In genomic region chr5:78648359-78649219, GRCh38 we compare ENCODE assay signal across 8 cellular contexts. TPM values are rescaled to one million over a fixed set of nuclear protein-coding genes. Genes with fewer than 3 reads are reported as not detected.
DNase-seq lines count a peak whose midpoint lies in the region; ATAC-seq, FAIRE-seq and TF ChIP-seq lines count a peak whose summit lies in the region.

A gene with protein sequence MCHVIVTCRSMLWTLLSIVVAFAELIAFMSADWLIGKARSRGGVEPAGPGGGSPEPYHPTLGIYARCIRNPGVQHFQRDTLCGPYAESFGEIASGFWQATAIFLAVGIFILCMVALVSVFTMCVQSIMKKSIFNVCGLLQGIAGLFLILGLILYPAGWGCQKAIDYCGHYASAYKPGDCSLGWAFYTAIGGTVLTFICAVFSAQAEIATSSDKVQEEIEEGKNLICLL (minus strand): TSS chr5:78648772. CDS start chr5:78510213, 138,559 bp downstream.

- no peaks in the 10 kb centered on the region; the same call in 1 of the 2 replicates for H3K36me3 ChIP-seq in H7 (replicated peaks; ENCODE audit: control insufficient read depth, insufficient read depth, low read length)
- no peaks in the 10 kb centered on the region for H3K36me3 ChIP-seq in MM.1S (replicated peaks; ENCODE audit: insufficient read depth, low read length)
- H3K36me3 ChIP-seq in endothelial cell of umbilical vein (ENCODE audit: control insufficient read depth in 2 of 2, extremely low read depth in 1 of 2, insufficient read depth in 2 of 2, low read length in 2 of 2), result no peaks in the 10 kb centered on the region
- peaks cover 0 to 12% of the 10 kb centered on the region in 2 experiments for H3K36me3 ChIP-seq in mesenchymal stem cell (ENCODE audit: control insufficient read depth in 1 of 2, insufficient read depth in 2 of 2, low read depth in 1 of 2, low read length in 2 of 2)

- H2BK120ac ChIP-seq in mesenchymal stem cell (ENCODE audit: low read depth, low read length), result peak within 1 kb of the TSS; percentile 97

- H3K79me1 ChIP-seq in mesenchymal stem cell (replicated peaks; ENCODE audit: low read length, poor library complexity, severe bottlenecking), result peaks cover 14% of the 10 kb centered on the region

- H3K4me3 ChIP-seq in H7 (ENCODE audit: insufficient read depth, low read depth, low read length) (peak within 1 kb of the TSS; percentile 82), MM.1S (ENCODE audit: low read length) (peak within 1 kb of the TSS; percentile 81), endothelial cell of umbilical vein (replicated peaks in 1 of 3; ENCODE audit: insufficient read depth in 1 of 3, low read depth in 1 of 3, low read length in 3 of 3) (peak within 1 kb of the TSS; percentile 38 to 78 (median 62)), mesenchymal stem cell (ENCODE audit: insufficient read depth in 1 of 2, low read depth in 1 of 2, low read length in 2 of 2) (peak within 1 kb of the TSS; percentile 72 to 85)

- no peak within 1 kb of the TSS for H3K27ac Mint-ChIP-seq in activated CD4-positive, alpha-beta T cell treated with anti-CD3 and anti-CD28 coated beads, Interleukin-2, amount 10 ng/mL, durations not matched to agents 7 days and 5 days

- dilution Hi-C loops in endothelial cell of umbilical vein (cut with MboI; ENCODE audit: extremely low pct_ligation_motif_present, low sequenced_read_pairs), result no loop called here

- H2BK15ac ChIP-seq in mesenchymal stem cell (ENCODE audit: low read depth, poor library complexity, severe bottlenecking), result peak within 1 kb of the TSS; percentile 98

- H3K4me2 ChIP-seq in MM.1S (ENCODE audit: low read depth, low read length) (peak within 1 kb of the TSS; percentile 90), endothelial cell of umbilical vein (ENCODE audit: insufficient read depth, low read length) (peak within 1 kb of the TSS; percentile 85), mesenchymal stem cell (ENCODE audit: low read length, poor library complexity, severe bottlenecking) (peak within 1 kb of the TSS; percentile 98)

- ATAC-seq in stimulated activated naive CD8-positive, alpha-beta T cell treated with anti-CD3 and anti-CD28 coated beads, Interleukin-15, Interleukin-2, amounts not matched to agents 100 U/mL and 50 U/mL, for 24 hours, result peak; percentile 53

- no peaks in the 10 kb centered on the region for H3K36me3 Mint-ChIP-seq in activated CD4-positive, alpha-beta T cell treated with anti-CD3 and anti-CD28 coated beads, Interleukin-2, amount 10 ng/mL, durations not matched to agents 7 days and 5 days (ENCODE audit: low read depth)

- peaks cover 13% of the 10 kb centered on the region; the same call in 1 of the 2 replicates for H3F3A ChIP-seq in MM.1S (ENCODE audit: insufficient read depth, low read length)

- peak within 1 kb of the TSS in 1 of 2 experiments; percentile 46 for H3K23ac ChIP-seq in mesenchymal stem cell (ENCODE audit: low read length in 2 of 2)

- H3K9me1 ChIP-seq in endothelial cell of umbilical vein (replicated peaks; ENCODE audit: control insufficient read depth, extremely low read depth, insufficient read depth, low read length), result no peaks in the 10 kb centered on the region

- H3K4me1 Mint-ChIP-seq in activated CD4-positive, alpha-beta T cell treated with anti-CD3 and anti-CD28 coated beads, Interleukin-2, amount 10 ng/mL, durations not matched to agents 7 days and 5 days, result peaks cover 11% of the 10 kb centered on the region

- peaks cover 12% of the 10 kb centered on the region; the same call in 1 of the 2 replicates for H3K4me1 ChIP-seq in MM.1S (ENCODE audit: low read length)
- H3K4me1 ChIP-seq in endothelial cell of umbilical vein (ENCODE audit: control insufficient read depth, extremely low read depth, insufficient read depth, low read length), result peaks cover 19% of the 10 kb centered on the region
- peaks cover 10% of the 10 kb centered on the region for H3K4me1 ChIP-seq in mesenchymal stem cell (ENCODE audit: control insufficient read depth, insufficient read depth, low read depth, low read length)

- H3K14ac ChIP-seq in mesenchymal stem cell (ENCODE audit: low read length in 2 of 2), result peak within 1 kb of the TSS in 1 of 2 experiments; percentile 74

- H3K79me2 ChIP-seq in MM.1S (ENCODE audit: low read length) (no peaks in the 10 kb centered on the region), endothelial cell of umbilical vein (ENCODE audit: control insufficient read depth, insufficient read depth, low read length) (peaks cover 32% of the 10 kb centered on the region)

- POLR2A ChIA-PET in activated CD4-positive, alpha-beta T cell treated with anti-CD3 and anti-CD28 coated beads, Interleukin-2, amount 10 ng/mL, durations not matched to agents 7 days and 5 days (lab: Charles Lee), result no interaction called here
- POLR2A ChIA-PET in endothelial cell of umbilical vein (lab: Charles Lee), result interaction anchor here (0.7 to 1.6 kb wide), 3 partner anchors 9 to 122 kb away, joined by 3 to 4 read pairs (median 3); no protein-coding TSS in a partner anchor

- WGBS in mesenchymal stem cell, result under 1% methylated on average over 57 of the region's 112 CpGs

- TF ChIP-seq CTCF in MM.1S (IDR thresholded peaks at IDR 0.05; ENCODE audit: low read length), result no peak
- TF ChIP-seq CTCF in endothelial cell of umbilical vein (IDR thresholded peaks at IDR 0.05; ENCODE audit: extremely low read depth in 1 of 2, insufficient read depth in 1 of 2, low read depth in 1 of 2, low read length in 2 of 2), result no peak

- no peak within 1 kb of the TSS for H2AK5ac ChIP-seq in mesenchymal stem cell (ENCODE audit: low read length, severe bottlenecking)

- BruUV-seq in endothelial cell of umbilical vein (replicated peaks; lab: Mats Ljungman, UMichigan), result no TSS peak

- peak within 1 kb of the TSS; percentile 67 for H2BK5ac ChIP-seq in mesenchymal stem cell (ENCODE audit: low read depth, low read length, poor library complexity, severe bottlenecking)

- peak within 1 kb of the TSS; percentile 74 for H4K8ac ChIP-seq in mesenchymal stem cell (ENCODE audit: low read length)

- peak within 1 kb of the TSS in 1 of 2 experiments; percentile 87 for H3K4ac ChIP-seq in mesenchymal stem cell (ENCODE audit: low read depth in 1 of 2, low read length in 2 of 2)

- no peaks in the 10 kb centered on the region for H3K9me3 ChIP-seq in MM.1S (replicated peaks; ENCODE audit: insufficient read depth, low read length)
- no peaks in the 10 kb centered on the region for H3K9me3 ChIP-seq in endothelial cell of umbilical vein (replicated peaks; ENCODE audit: control insufficient read depth, insufficient read depth, low read length)
- no peaks in the 10 kb centered on the region for H3K9me3 ChIP-seq in mesenchymal stem cell (ENCODE audit: control insufficient read depth, low read length)

- peaks cover 52% of the 10 kb centered on the region for H3K27me3 Mint-ChIP-seq in activated CD4-positive, alpha-beta T cell treated with anti-CD3 and anti-CD28 coated beads, Interleukin-2, amount 10 ng/mL, durations not matched to agents 7 days and 5 days

- no peak for FAIRE-seq in endothelial cell of umbilical vein (lab: Jason Lieb, UNC)

- peak; percentile 34 for DNase-seq in NCI-H2196 (lab: John Stamatoyannopoulos, UW; ENCODE audit: unreplicated experiment)
- DNase-seq in NCI-H2196 treated with DMSO at 0.1 percent for 48 hours (lab: John Stamatoyannopoulos, UW; ENCODE audit: unreplicated experiment), result no peak
- peak; percentile 93 for DNase-seq in H7
- DNase-seq in MM.1S, result peak; percentile 46
- peak; percentile 18 for DNase-seq in activated CD4-positive, alpha-beta T cell treated with anti-CD3 and anti-CD28 coated beads, Interleukin-2, amount 10 ng/mL, durations not matched to agents 7 days and 5 days
- DNase-seq in endothelial cell of umbilical vein (ENCODE audit: low read depth, low spot score), result peak; percentile 77
- peak; percentile 78 for DNase-seq in mesenchymal stem cell
- peak; percentile 43 for DNase-seq in stimulated activated naive CD8-positive, alpha-beta T cell treated with anti-CD3 and anti-CD28 coated beads, Interleukin-15, Interleukin-2, amounts not matched to agents 100 U/mL and 50 U/mL, for 24 hours

- H2BK12ac ChIP-seq in mesenchymal stem cell (ENCODE audit: low read length in 2 of 2), result peak within 1 kb of the TSS; percentile 53 to 78

- H3K9ac ChIP-seq in MM.1S (ENCODE audit: low read length), result peak within 1 kb of the TSS; percentile 65
- peak within 1 kb of the TSS; percentile 95 for H3K9ac ChIP-seq in endothelial cell of umbilical vein (replicated peaks; ENCODE audit: extremely low read depth, insufficient read depth, low read length)
- peak within 1 kb of the TSS; percentile 93 for H3K9ac ChIP-seq in mesenchymal stem cell (ENCODE audit: low read length)

- H4K20me1 ChIP-seq in MM.1S (ENCODE audit: insufficient read depth, low read length) (no peaks in the 10 kb centered on the region), endothelial cell of umbilical vein (replicated peaks; ENCODE audit: control insufficient read depth, extremely low read depth, insufficient read depth, low read length) (no peaks in the 10 kb centered on the region)

- no peaks in the 10 kb centered on the region for H3K27me3 ChIP-seq in H7 (ENCODE audit: control insufficient read depth, insufficient read depth, low read length)
- no peaks in the 10 kb centered on the region for H3K27me3 ChIP-seq in MM.1S (replicated peaks; ENCODE audit: insufficient read depth, low read length)
- no peaks in the 10 kb centered on the region for H3K27me3 ChIP-seq in endothelial cell of umbilical vein (ENCODE audit: control insufficient read depth in 2 of 2, insufficient read depth in 2 of 2, low read length in 2 of 2)
- no peaks in the 10 kb centered on the region for H3K27me3 ChIP-seq in mesenchymal stem cell (ENCODE audit: control insufficient read depth in 1 of 2, insufficient read depth in 1 of 2, low read length in 2 of 2)

- peak within 1 kb of the TSS; percentile 63 for H3K4me3 Mint-ChIP-seq in activated CD4-positive, alpha-beta T cell treated with anti-CD3 and anti-CD28 coated beads, Interleukin-2, amount 10 ng/mL, durations not matched to agents 7 days and 5 days

- CTCF ChIA-PET in activated CD4-positive, alpha-beta T cell treated with anti-CD3 and anti-CD28 coated beads, Interleukin-2, amount 10 ng/mL, durations not matched to agents 7 days and 5 days (lab: Charles Lee), result interaction anchor here (0.8 kb wide), 1 partner anchor 129 kb away, joined by 4 read pairs; no protein-coding TSS in a partner anchor
- CTCF ChIA-PET in endothelial cell of umbilical vein (lab: Charles Lee), result interaction anchor here (0.8 to 3.3 kb wide), 13 partner anchors 10 to 336 kb away, joined by 3 to 13 read pairs (median 4); no protein-coding TSS in a partner anchor

- H2AFZ ChIP-seq in MM.1S (ENCODE audit: low read length), result peak within 1 kb of the TSS; percentile 89
- H2AFZ ChIP-seq in endothelial cell of umbilical vein (ENCODE audit: low read depth, low read length), result peak within 1 kb of the TSS; percentile 68
- peak within 1 kb of the TSS; percentile 78 for H2AFZ ChIP-seq in mesenchymal stem cell (ENCODE audit: low read depth, low read length)

- intact Hi-C loops in endothelial cell of umbilical vein (cut with micrococcal nuclease), result loop anchor here (1.0 to 5.0 kb wide), 4 partner anchors 181 to 334 kb away; partner anchors contain the start of gene SCAMP1

- H4K91ac ChIP-seq in mesenchymal stem cell (ENCODE audit: low read length), result peak within 1 kb of the TSS; percentile 81

- no peaks in the 10 kb centered on the region for H3K9me3 Mint-ChIP-seq in activated CD4-positive, alpha-beta T cell treated with anti-CD3 and anti-CD28 coated beads, Interleukin-2, amount 10 ng/mL, durations not matched to agents 7 days and 5 days

- peak within 1 kb of the TSS; percentile 95 to 96 for H3K18ac ChIP-seq in mesenchymal stem cell (ENCODE audit: low read depth in 1 of 2, low read length in 2 of 2)

- TF ChIP-seq POLR2A in endothelial cell of umbilical vein (IDR thresholded peaks at IDR 0.05; ENCODE audit: low read depth, low read length), result no peak

- H3K27ac ChIP-seq in MM.1S (ENCODE audit: low read length), result no peak within 1 kb of the TSS
- peak within 1 kb of the TSS; percentile 82 for H3K27ac ChIP-seq in endothelial cell of umbilical vein (ENCODE audit: insufficient read depth, low read depth, low read length)
- H3K27ac ChIP-seq in mesenchymal stem cell (ENCODE audit: low read length, poor library complexity, severe bottlenecking), result peak within 1 kb of the TSS; percentile 51

- H3K9me2 ChIP-seq in MM.1S (replicated peaks; ENCODE audit: insufficient read depth, low read length), result no peaks in the 10 kb centered on the region

RNA-seq across cellular contexts. Expression of the gene that starts here (rescaled TPM):
- total RNA-seq in H7 (2014; rRNA removed; shearing (Covaris generic)), result 28.7 and 33.1 TPM in 2 replicates
- under 1 TPM; 0.15 to 0.37 TPM for total RNA-seq in activated CD4-positive, alpha-beta T cell treated with anti-CD3 and anti-CD28 coated beads, Interleukin-2, amount 10 ng/mL, durations not matched to agents 7 days and 5 days
- 26.8 and 36.3 TPM in 2 replicates for total RNA-seq in endothelial cell of umbilical vein
- 9.3 and 9.6 TPM in 2 replicates for polyA plus RNA-seq in endothelial cell of umbilical vein
- polyA plus RNA-seq in endothelial cell of umbilical vein (2011; cell fraction: cytosol; rRNA removed), result 8.1 and 9.5 TPM in 2 replicates
- polyA plus RNA-seq in endothelial cell of umbilical vein (2011; cell fraction: nucleus; rRNA removed), result 19.9 and 20.5 TPM in 2 replicates
- polyA plus RNA-seq in endothelial cell of umbilical vein (2012), result 34.9 and 35.2 TPM in 2 replicates
- polyA minus RNA-seq in endothelial cell of umbilical vein, result 29.7 and 34.7 TPM in 2 replicates
- polyA minus RNA-seq in endothelial cell of umbilical vein (2011; cell fraction: cytosol; rRNA and poly(A)+ RNA removed), result 2.4 TPM
- polyA minus RNA-seq in endothelial cell of umbilical vein (2011; cell fraction: nucleus; rRNA and poly(A)+ RNA removed), result 46.8 and 57.6 TPM in 2 replicates
- polyA plus RNA-seq in mesenchymal stem cell (2013, experiment 1 of 2), result 13.5 TPM
- polyA plus RNA-seq in mesenchymal stem cell (2013, experiment 2 of 2), result 11.5 TPM

Comparison
In these comparisons a context has a peak if more than half of its experiments do, and no peak if none do; other contexts are left out.
1. RNA of the gene that starts here (total RNA-seq): 26.8 to 36.3 TPM in endothelial cell of umbilical vein and 28.7 to 33.1 TPM in H7; 0.15 to 0.37 TPM in activated CD4-positive, alpha-beta T cell treated with anti-CD3 and anti-CD28 coated beads, Interleukin-2, amount 10 ng/mL, durations not matched to agents 7 days and 5 days; every median in the first group is over 10 times any median in the second.
2. Peak in DNase-seq in activated CD4-positive, alpha-beta T cell treated with anti-CD3 and anti-CD28 coated beads, Interleukin-2, amount 10 ng/mL, durations not matched to agents 7 days and 5 days; RNA of the gene not detected or under 1 TPM.
3. Peak in every context shown above with its lines, with median percentiles within 50 percentile points of each other: H3K4me3 ChIP-seq, H2AFZ ChIP-seq, H3K4me2 ChIP-seq and H3K9ac ChIP-seq.